In genomic region chr17:67492251-67492740, GRCh38 we compare ENCODE assay signal across 1 cellular context.
TF ChIP-seq lines count a peak whose summit lies in the region.

No MANE protein-coding gene starts in this region.

TF ChIP-seq in WTC11, 78 proteins besides CTCF, POLR2A, EP300 and RAD21 (continued from another document):
- TF ChIP-seq PREB (CRISPR knock-in tag; IDR thresholded peaks at IDR 0.05; ENCODE audit: borderline replicate concordance) (no peak), GABPB1 (CRISPR knock-in tag; IDR thresholded peaks at IDR 0.05) (no peak)
